In the genomic region with DNA sequence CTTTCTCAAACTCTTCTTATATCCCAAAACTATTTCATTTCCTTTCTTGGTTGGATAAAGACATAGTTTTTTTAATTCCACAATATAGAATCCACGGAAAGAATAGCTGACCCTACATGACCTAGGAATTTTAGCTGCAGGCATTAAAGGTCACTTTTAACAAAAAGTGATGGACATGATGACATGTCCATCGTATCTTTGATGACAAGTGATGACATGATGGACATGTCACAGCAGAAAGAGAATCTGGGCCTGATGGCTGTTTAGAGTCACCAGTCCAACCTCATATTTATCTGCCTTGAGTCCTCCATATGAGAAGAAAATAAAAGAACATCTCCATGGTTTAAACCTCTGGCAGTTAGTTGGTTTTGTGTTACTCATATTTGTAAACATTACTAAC, we compare ENCODE assay signal across 23 cellular contexts.
"Had no signal": no experiment of that assay in that cellular context is flagged by ENCODE, and none has a peak within 500 bp of the region (broad histone marks: within the 10 kb centered on the region; RNA-seq: fewer than 3 reads in every experiment).

No MANE protein-coding gene starts in this region.

- H3K4me2 ChIP-seq: hepatocyte had no signal

- H3K4me1 ChIP-seq: esophagus muscularis mucosa, foreskin keratinocyte, gastroesophageal sphincter, heart left ventricle, left lung, lower lobe of right lung had no signal

- H3K36me3 ChIP-seq: esophagus muscularis mucosa, gastroesophageal sphincter, heart left ventricle, left lung, lower lobe of right lung had no signal

- ATAC-seq: foreskin keratinocyte; gastroesophageal sphincter; heart left ventricle; left cardiac atrium; left lung; left ventricle myocardium superior; lower lobe of right lung; mucosa of descending colon; naive thymus-derived CD8-positive, alpha-beta T cell had no signal

- H3K9me3 ChIP-seq: esophagus muscularis mucosa, gastroesophageal sphincter, heart left ventricle, left lung, lower lobe of right lung, mucosa of descending colon had no signal

- H2AFZ ChIP-seq: hepatocyte had no signal

- H3K79me2 ChIP-seq: hepatocyte had no signal

- FAIRE-seq: endothelial cell of umbilical vein, frontal cortex had no signal

- H3K27ac ChIP-seq: coronary artery, dorsolateral prefrontal cortex, esophagus muscularis mucosa, foreskin keratinocyte, gastroesophageal sphincter, heart left ventricle, hepatocyte, left lung, lower lobe of right lung had no signal

- H3K4me3 ChIP-seq: coronary artery, dorsolateral prefrontal cortex, esophagus muscularis mucosa, gastroesophageal sphincter, heart left ventricle, hepatocyte, left lung, lower lobe of right lung, mucosa of descending colon had no signal

- H3K27me3 ChIP-seq: esophagus muscularis mucosa, foreskin keratinocyte, heart left ventricle, hepatocyte, left lung had no signal

- DNase-seq: dermis blood vessel endothelial cell; dorsolateral prefrontal cortex; effector CD4-positive, alpha-beta T cell; effector memory CD4-positive, alpha-beta T cell; foreskin keratinocyte; heart left ventricle; hypothalamus; immature natural killer cell; islet precursor cell; left cardiac atrium; left lung; left ventricle myocardium superior; lower lobe of right lung; mesenchymal stem cell; mucosa of descending colon; naive B cell; naive thymus-derived CD8-positive, alpha-beta T cell had no signal
